21 cellular contexts compared by ENCODE assay signal in the genomic region with DNA sequence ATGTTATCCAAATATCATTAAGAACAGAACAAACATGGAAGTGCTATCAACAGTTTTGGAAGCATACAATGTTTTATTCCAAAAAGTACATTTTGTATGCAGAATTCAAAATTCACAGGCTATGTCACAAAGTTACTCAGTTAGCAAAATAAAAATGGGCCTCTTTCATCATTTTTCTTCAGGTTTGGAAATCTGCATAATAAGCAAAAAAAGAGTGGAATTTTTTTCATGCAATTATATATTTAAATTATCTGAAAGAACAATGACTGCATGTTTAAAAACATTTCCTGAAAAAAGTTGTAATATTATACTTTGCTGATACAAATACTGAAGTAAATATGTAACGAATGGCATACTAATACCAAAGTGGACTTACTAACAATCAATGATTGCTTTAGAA.
DNase-seq lines count a peak whose midpoint lies in the region; ATAC-seq, FAIRE-seq and TF ChIP-seq lines count a peak whose summit lies in the region.
"Had no signal": no experiment of that assay in that cellular context is flagged by ENCODE, and none has a peak within 500 bp of the region (broad histone marks: within the 10 kb centered on the region; RNA-seq: fewer than 3 reads in every experiment).

No MANE protein-coding gene starts in this region.

- H3K4me1 ChIP-seq in HepG2 (ENCODE audit: insufficient read depth, low read length) (no peaks in the 10 kb centered on the region), right lobe of liver (no peaks in the 10 kb centered on the region), K562 (replicated peaks in 1 of 2; ENCODE audit: control insufficient read depth in 2 of 2, insufficient read depth in 2 of 2, low read length in 2 of 2) (no peaks in the 10 kb centered on the region), mammary epithelial cell (ENCODE audit: insufficient read depth, low read length) (no peaks in the 10 kb centered on the region)
- H3K4me1 ChIP-seq: BE2C, BLaER1 had no signal

- H3K79me2 ChIP-seq in HepG2 (ENCODE audit: insufficient read depth, low read length) (no peaks in the 10 kb centered on the region), K562 (ENCODE audit: control insufficient read depth, insufficient read depth, low read length) (no peaks in the 10 kb centered on the region), mammary epithelial cell (ENCODE audit: insufficient read depth, low read length) (no peaks in the 10 kb centered on the region)

- no peak overlapping the region for H3K4me3 ChIP-seq in HepG2 (replicated peaks in 1 of 3; ENCODE audit: insufficient read depth in 1 of 3, low read depth in 2 of 3, low read length in 3 of 3)
- no peak overlapping the region for H3K4me3 ChIP-seq in right lobe of liver
- H3K4me3 ChIP-seq in K562, result no peak overlapping the region
- H3K4me3 ChIP-seq in mammary epithelial cell (replicated peaks in 1 of 3; ENCODE audit: insufficient read depth in 1 of 3, low read depth in 2 of 3, low read length in 3 of 3), result no peak overlapping the region
- H3K4me3 ChIP-seq: BLaER1 had no signal

- H3K27me3 ChIP-seq in HepG2 (ENCODE audit: control insufficient read depth in 1 of 2, insufficient read depth in 2 of 2, low read length in 2 of 2) (no peaks in the 10 kb centered on the region), right lobe of liver (no peaks in the 10 kb centered on the region), K562 (ENCODE audit: control insufficient read depth in 2 of 2, insufficient read depth in 2 of 2, low read length in 2 of 2) (no peaks in the 10 kb centered on the region), mammary epithelial cell (ENCODE audit: insufficient read depth, low read length) (no peaks in the 10 kb centered on the region)
- H3K27me3 ChIP-seq: BE2C, BLaER1 had no signal

- ATAC-seq in HepG2, result no peak
- no peak for ATAC-seq in right lobe of liver
- no peak for ATAC-seq in K562

- no peak for TF ChIP-seq CTCF in HepG2 (CRISPR knock-in tag; IDR thresholded peaks at IDR 0.05)
- no peak for TF ChIP-seq CTCF in right lobe of liver (IDR thresholded peaks at IDR 0.05)
- TF ChIP-seq CTCF in K562 (IDR thresholded peaks at IDR 0.05 in 2 of 3, conservative IDR thresholded peaks at IDR 0.05 in 1 of 3; ENCODE audit: insufficient read depth in 2 of 3, low read depth in 1 of 3, low read length in 3 of 3), result no peak
- no peak for TF ChIP-seq CTCF in mammary epithelial cell (conservative IDR thresholded peaks at IDR 0.05 in 1 of 2, IDR thresholded peaks at IDR 0.05 in 1 of 2; ENCODE audit: extremely low read depth in 1 of 2, insufficient read depth in 1 of 2, low read depth in 1 of 2, low read length in 2 of 2)

- WGBS in HepG2 (ENCODE audit: low lambda C conversion rate), result 0% methylated on average over 1 of the region's 1 CpG
- WGBS in right lobe of liver (ENCODE audit: insufficient coverage, low coverage, low lambda C conversion rate, missing lambda C conversion rate), result 50% methylated on average over 1 of the region's 1 CpG
- 0% methylated on average over 1 of the region's 1 CpG for WGBS in K562 (ENCODE audit: insufficient coverage, low coverage, missing lambda C conversion rate)
- WGBS in mammary epithelial cell (ENCODE audit: low coverage, missing lambda C conversion rate), result 75% methylated on average over 1 of the region's 1 CpG

- in situ Hi-C loops in HepG2 (cut with HindIII; ENCODE audit: extremely low pct_ligation_motif_present, low pct_unique_long_range_greater_than_20kb) (no loop called here), K562 (cut with MboI) (no loop called here), mammary epithelial cell (cut with MboI; ENCODE audit: low sequenced_read_pairs in 2 of 2) (no loop called here)

- H3K27ac ChIP-seq in HepG2 (ENCODE audit: extremely low read length, insufficient read depth, low read length), result no peak overlapping the region
- no peak overlapping the region for H3K27ac ChIP-seq in right lobe of liver
- H3K27ac ChIP-seq in K562 (ENCODE audit: extremely low read depth, low read depth, low read length), result no peak overlapping the region
- H3K27ac ChIP-seq in mammary epithelial cell (ENCODE audit: insufficient read depth, low read depth, low read length), result no peak overlapping the region
- H3K27ac ChIP-seq: 22Rv1, BLaER1 had no signal

- BruUV-seq in HepG2 (replicated peaks; lab: Mats Ljungman, UMichigan), result no TSS peak
- no TSS peak for BruUV-seq in K562 (replicated peaks; lab: Mats Ljungman, UMichigan)
- no TSS peak for BruUV-seq in mammary epithelial cell (replicated peaks; lab: Mats Ljungman, UMichigan)

- H3K36me3 ChIP-seq in HepG2 (replicated peaks in 1 of 2; ENCODE audit: control insufficient read depth in 1 of 2, insufficient read depth in 2 of 2, low read length in 2 of 2) (no peaks in the 10 kb centered on the region), right lobe of liver (no peaks in the 10 kb centered on the region), K562 (ENCODE audit: control insufficient read depth, insufficient read depth, low read length) (no peaks in the 10 kb centered on the region), mammary epithelial cell (ENCODE audit: insufficient read depth, low read length) (no peaks in the 10 kb centered on the region)
- H3K36me3 ChIP-seq: BE2C, BLaER1 had no signal

- DNase-seq in HepG2 (ENCODE audit: low spot score) (no peak), right lobe of liver (no peak), K562 (ENCODE audit: extremely low read depth in 1 of 4, low spot score in 3 of 4) (no peak), mammary epithelial cell (no peak), HK-2 (ENCODE audit: unreplicated experiment) (no peak)
- DNase-seq: ACHN; BE2C; C1 segment of cervical spinal cord; Caco-2; Calu3; CD4-positive, alpha-beta memory T cell; CD4-positive, CD25-positive, alpha-beta regulatory T cell; CD8-positive, alpha-beta memory T cell; DMS79 treated with DMSO at 0.1 percent for 48 hours; GF-D8 had no signal

- H3K9me1 ChIP-seq in K562 (ENCODE audit: control insufficient read depth, insufficient read depth, low read length), result no peaks in the 10 kb centered on the region

- dilution Hi-C loops in mammary epithelial cell (cut with HindIII; ENCODE audit: low sequenced_read_pairs), result no loop called here

- FAIRE-seq in HepG2 (lab: Jason Lieb, UNC) (no peak), K562 (lab: Jason Lieb, UNC) (no peak)
- FAIRE-seq: D721Med, G401.6, GM12891, GM19239 had no signal

- H4K20me1 ChIP-seq in HepG2 (ENCODE audit: insufficient read depth, low read length), result no peaks in the 10 kb centered on the region
- no peaks in the 10 kb centered on the region for H4K20me1 ChIP-seq in K562 (replicated peaks; ENCODE audit: control insufficient read depth, insufficient read depth, low read length)
- H4K20me1 ChIP-seq in mammary epithelial cell (ENCODE audit: insufficient read depth, low read length), result no peaks in the 10 kb centered on the region
- H4K20me1 ChIP-seq: BLaER1 had no signal

- CTCF ChIA-PET in HepG2 (lab: Yijun Ruan, JAX; ENCODE audit: low intra/inter-chr PET ratio, low total read pairs) (no interaction called here), K562 (lab: Yijun Ruan, JAX; ENCODE audit: low intra/inter-chr PET ratio) (no interaction called here), mammary epithelial cell (lab: Charles Lee; ENCODE audit: low non-redundant PET) (no interaction called here)

- H2AFZ ChIP-seq in HepG2 (ENCODE audit: low read length) (no peak overlapping the region), K562 (ENCODE audit: low read depth, low read length) (no peak overlapping the region), mammary epithelial cell (ENCODE audit: low read depth, low read length) (no peak overlapping the region)

- no peak for TF ChIP-seq RAD21 in HepG2 (CRISPR knock-in tag; IDR thresholded peaks at IDR 0.05)
- TF ChIP-seq RAD21 in K562 (CRISPR knock-in tag; conservative IDR thresholded peaks at IDR 0.05 in 1 of 2, IDR thresholded peaks at IDR 0.05 in 1 of 2), result no peak

- intact Hi-C loops in HepG2 (cut with micrococcal nuclease; ENCODE audit: unreplicated experiment), result no loop called here
- intact Hi-C loops in right lobe of liver (cut with DNase I), result no loop called here
- intact Hi-C loops in K562 (cut with micrococcal nuclease), result no loop called here
- intact Hi-C loops in mammary epithelial cell (cut with micrococcal nuclease), result no loop called here

- no peak for TF ChIP-seq POLR2A in HepG2 (IDR thresholded peaks at IDR 0.05; ENCODE audit: insufficient read depth in 1 of 2, low read depth in 2 of 2, low read length in 2 of 2)
- no peak for TF ChIP-seq POLR2A in right lobe of liver (IDR thresholded peaks at IDR 0.05)
- no peak for TF ChIP-seq POLR2A in K562 (conservative IDR thresholded peaks at IDR 0.05)

- TF ChIP-seq EP300 in HepG2 (IDR thresholded peaks at IDR 0.05; ENCODE audit: low read depth in 2 of 2, low read length in 2 of 2), result no peak
- no peak for TF ChIP-seq EP300 in HepG2 (CRISPR knock-in tag; IDR thresholded peaks at IDR 0.05; ENCODE audit: borderline replicate concordance)
- no peak for TF ChIP-seq EP300 in K562 (IDR thresholded peaks at IDR 0.05; ENCODE audit: low read length)

- H3K9me3 ChIP-seq in HepG2 (ENCODE audit: low read length), result no peaks in the 10 kb centered on the region
- H3K9me3 ChIP-seq in right lobe of liver, result no peaks in the 10 kb centered on the region
- H3K9me3 ChIP-seq in K562 (replicated peaks; ENCODE audit: control insufficient read depth, insufficient read depth, low read depth, low read length), result no peaks in the 10 kb centered on the region
- no peaks in the 10 kb centered on the region for H3K9me3 ChIP-seq in mammary epithelial cell (replicated peaks; ENCODE audit: insufficient read depth, low read length)
- H3K9me3 ChIP-seq: BE2C, BLaER1 had no signal

- POLR2A ChIA-PET in HepG2 (lab: Yijun Ruan, JAX) (no interaction called here), K562 (lab: Yijun Ruan, JAX) (no interaction called here)

- H3K9ac ChIP-seq in HepG2 (ENCODE audit: insufficient read depth, low read depth, low read length), result no peak overlapping the region
- H3K9ac ChIP-seq in K562 (ENCODE audit: insufficient read depth in 1 of 2, low read depth in 2 of 2, low read length in 2 of 2), result no peak overlapping the region
- no peak overlapping the region for H3K9ac ChIP-seq in mammary epithelial cell (ENCODE audit: insufficient read depth, low read length)
- H3K9ac ChIP-seq: BLaER1 had no signal

- H3K4me2 ChIP-seq in HepG2 (ENCODE audit: low read depth, low read length) (no peak overlapping the region), K562 (ENCODE audit: insufficient read depth, low read length) (no peak overlapping the region), mammary epithelial cell (ENCODE audit: insufficient read depth, low read depth, low read length) (no peak overlapping the region)
- H3K4me2 ChIP-seq: BLaER1 had no signal

TF ChIP-seq in HepG2, 621 proteins besides CTCF, POLR2A, EP300 and RAD21 (continues in another document):
- TF ChIP-seq, protein P1, sequence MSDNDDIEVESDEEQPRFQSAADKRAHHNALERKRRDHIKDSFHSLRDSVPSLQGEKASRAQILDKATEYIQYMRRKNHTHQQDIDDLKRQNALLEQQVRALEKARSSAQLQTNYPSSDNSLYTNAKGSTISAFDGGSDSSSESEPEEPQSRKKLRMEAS (IDR thresholded peaks at IDR 0.05), result no peak

TF ChIP-seq in K562, 482 proteins besides CTCF, POLR2A, EP300 and RAD21 (continues in another document):
- TF ChIP-seq ZNF212 (CRISPR knock-in tag; IDR thresholded peaks at IDR 0.05) (no peak), MAFK (IDR thresholded peaks at IDR 0.05; ENCODE audit: low read length) (peak; percentile 65), NFATC3 (IDR thresholded peaks at IDR 0.05) (no peak), MCM3 (IDR thresholded peaks at IDR 0.05) (no peak), NFE2 (IDR thresholded peaks at IDR 0.05; ENCODE audit: low read depth) (no peak)
